In genomic region chr4:4347585-4347984, GRCh38 we compare ENCODE assay signal across 17 cellular contexts. TPM values are rescaled to one million over a fixed set of nuclear protein-coding genes. Genes with fewer than 3 reads are reported as not detected.
DNase-seq lines count a peak whose midpoint lies in the region; ATAC-seq and TF ChIP-seq lines count a peak whose summit lies in the region.
"Had no signal": no experiment of that assay in that cellular context is flagged by ENCODE, and none has a peak within 500 bp of the region (broad histone marks: within the 10 kb centered on the region; RNA-seq: fewer than 3 reads in every experiment).

No MANE protein-coding gene starts in this region.

- peaks cover 32% of the 10 kb centered on the region for H3K4me1 Mint-ChIP-seq in activated CD8-positive, alpha-beta T cell treated with anti-CD3 and anti-CD28 coated beads, Interleukin-2, amount 10 ng/mL, durations not matched to agents 7 days and 5 days (ENCODE audit: low read depth)
- H3K4me1 Mint-ChIP-seq in activated CD8-positive, alpha-beta T cell treated with anti-CD3 and anti-CD28 coated beads for 36 hours (ENCODE audit: low read depth), result peaks cover 27% of the 10 kb centered on the region
- peaks cover 25 to 38% (median 32%) of the 10 kb centered on the region in 3 donors for H3K4me1 Mint-ChIP-seq in T-cell
- H3K4me1 Mint-ChIP-seq in naive thymus-derived CD8-positive, alpha-beta T cell, result peaks cover 27 to 63% (median 45%) of the 10 kb centered on the region in 4 donors

- no peaks in the 10 kb centered on the region for H3K79me2 ChIP-seq in DND-41 (ENCODE audit: insufficient read depth, low read length)

- H2AFZ ChIP-seq in DND-41 (ENCODE audit: low read depth, low read length), result no peak overlapping the region

- peaks cover 13% of the 10 kb centered on the region for H3K9me3 ChIP-seq in DND-41 (ENCODE audit: insufficient read depth, low read length, severe bottlenecking)
- H3K9me3 ChIP-seq: Caco-2, SJCRH30 had no signal

- H3K4me3 Mint-ChIP-seq in activated CD8-positive, alpha-beta T cell treated with anti-CD3 and anti-CD28 coated beads, Interleukin-2, amount 10 ng/mL, durations not matched to agents 7 days and 5 days, result no peak overlapping the region
- no peak overlapping the region for H3K4me3 Mint-ChIP-seq in activated CD8-positive, alpha-beta T cell treated with anti-CD3 and anti-CD28 coated beads for 36 hours
- H3K4me3 Mint-ChIP-seq in T-cell, result peak overlapping the region in 1 of 3 donors; percentile 70
- H3K4me3 Mint-ChIP-seq in naive thymus-derived CD8-positive, alpha-beta T cell, result peak overlapping the region in 9 of 10 donors; percentile 1 to 82 (median 60)

- peaks cover 18% of the 10 kb centered on the region for H3K4me1 ChIP-seq in DND-41 (ENCODE audit: insufficient read depth, low read length)
- H3K4me1 ChIP-seq: Caco-2, SJCRH30 had no signal

- no peak for ATAC-seq in activated CD8-positive, alpha-beta T cell treated with anti-CD3 and anti-CD28 coated beads, Interleukin-2, amount 10 ng/mL, durations not matched to agents 7 days and 5 days
- ATAC-seq in activated CD8-positive, alpha-beta T cell treated with anti-CD3 and anti-CD28 coated beads for 36 hours, result no peak
- no peak for ATAC-seq in DND-41 (ENCODE audit: insufficient read depth, low read depth)
- no peak for ATAC-seq in T-cell (replicated peaks in 1 of 4)
- no peak for ATAC-seq in naive thymus-derived CD8-positive, alpha-beta T cell
- ATAC-seq: K562, PC-3 had no signal

- no peak overlapping the region for H3K4me2 ChIP-seq in DND-41 (ENCODE audit: insufficient read depth, low read length)

- CTCF ChIA-PET in activated CD8-positive, alpha-beta T cell treated with anti-CD3 and anti-CD28 coated beads, Interleukin-2, amount 10 ng/mL, durations not matched to agents 7 days and 5 days (lab: Charles Lee), result interaction anchor here (1.4 to 1.5 kb wide), 2 partner anchors 14 to 142 kb away, joined by 3 to 4 read pairs; no protein-coding TSS in a partner anchor
- CTCF ChIA-PET in activated CD8-positive, alpha-beta T cell treated with anti-CD3 and anti-CD28 coated beads for 36 hours (lab: Charles Lee), result interaction anchor here (1.1 kb wide), 1 partner anchor 12 kb away, joined by 4 read pairs; no protein-coding TSS in a partner anchor
- CTCF ChIA-PET in T-cell (lab: Charles Lee), result no interaction called here

- H3K36me3 Mint-ChIP-seq in activated CD8-positive, alpha-beta T cell treated with anti-CD3 and anti-CD28 coated beads, Interleukin-2, amount 10 ng/mL, durations not matched to agents 7 days and 5 days (ENCODE audit: low read depth), result peaks cover 35% of the 10 kb centered on the region
- H3K36me3 Mint-ChIP-seq in activated CD8-positive, alpha-beta T cell treated with anti-CD3 and anti-CD28 coated beads for 36 hours (ENCODE audit: low read depth), result no peaks in the 10 kb centered on the region
- H3K36me3 Mint-ChIP-seq in T-cell, result no peaks in the 10 kb centered on the region
- H3K36me3 Mint-ChIP-seq in naive thymus-derived CD8-positive, alpha-beta T cell, result peaks cover 0 to 25% (median 0%) of the 10 kb centered on the region in 3 donors

- H3K27me3 ChIP-seq in DND-41 (ENCODE audit: insufficient read depth, low read length, poor library complexity), result no peaks in the 10 kb centered on the region

- H4K20me1 ChIP-seq in DND-41 (ENCODE audit: insufficient read depth, low read length), result no peaks in the 10 kb centered on the region

- no peak for TF ChIP-seq CTCF in activated CD8-positive, alpha-beta T cell treated with anti-CD3 and anti-CD28 coated beads for 36 hours (IDR thresholded peaks at IDR 0.05)
- no peak for TF ChIP-seq CTCF in DND-41 (IDR thresholded peaks at IDR 0.05; ENCODE audit: borderline replicate concordance, extremely low read depth, low read length, poor library complexity, severe bottlenecking)

- H3K9ac ChIP-seq in DND-41 (ENCODE audit: low read depth, low read length), result no peak overlapping the region

- H3K27ac Mint-ChIP-seq in activated CD8-positive, alpha-beta T cell treated with anti-CD3 and anti-CD28 coated beads, Interleukin-2, amount 10 ng/mL, durations not matched to agents 7 days and 5 days, result peak overlapping the region; percentile 98
- H3K27ac Mint-ChIP-seq in activated CD8-positive, alpha-beta T cell treated with anti-CD3 and anti-CD28 coated beads for 36 hours, result no peak overlapping the region
- peak overlapping the region; percentile 16 to 89 for H3K27ac Mint-ChIP-seq in T-cell
- peak overlapping the region; percentile 59 to 99 (median 94) for H3K27ac Mint-ChIP-seq in naive thymus-derived CD8-positive, alpha-beta T cell

- intact Hi-C loops in activated CD8-positive, alpha-beta T cell treated with anti-CD3 and anti-CD28 coated beads for 36 hours (cut with micrococcal nuclease), result no loop called here

- H3K36me3 ChIP-seq in DND-41 (ENCODE audit: insufficient read depth, low read length), result no peaks in the 10 kb centered on the region
- H3K36me3 ChIP-seq: SJCRH30 had no signal

- peak overlapping the region; percentile 77 for H3K27ac ChIP-seq in DND-41 (ENCODE audit: low read length)
- H3K27ac ChIP-seq: RWPE1, SJCRH30 had no signal

- POLR2A ChIA-PET in activated CD8-positive, alpha-beta T cell treated with anti-CD3 and anti-CD28 coated beads, Interleukin-2, amount 10 ng/mL, durations not matched to agents 7 days and 5 days (lab: Charles Lee), result no interaction called here
- POLR2A ChIA-PET in activated CD8-positive, alpha-beta T cell treated with anti-CD3 and anti-CD28 coated beads for 36 hours (lab: Charles Lee), result no interaction called here
- POLR2A ChIA-PET in T-cell (lab: Charles Lee), result interaction anchor here in 1 of 2 donors (0.6 kb wide), 1 partner anchor 97 kb away, joined by 3 read pairs; no protein-coding TSS in a partner anchor
- POLR2A ChIA-PET in naive thymus-derived CD8-positive, alpha-beta T cell (lab: Charles Lee), result interaction anchor here (1.2 to 4.2 kb wide), 3 partner anchors 9 to 40 kb away, joined by 3 to 36 read pairs (median 4); no protein-coding TSS in a partner anchor

- H3K4me3 ChIP-seq in DND-41 (ENCODE audit: low read depth in 1 of 2, low read length in 2 of 2), result no peak overlapping the region
- H3K4me3 ChIP-seq: K562, SJCRH30 had no signal

- H3K9me3 Mint-ChIP-seq in activated CD8-positive, alpha-beta T cell treated with anti-CD3 and anti-CD28 coated beads, Interleukin-2, amount 10 ng/mL, durations not matched to agents 7 days and 5 days (ENCODE audit: insufficient read depth), result peaks cover 33% of the 10 kb centered on the region
- peaks cover 12% of the 10 kb centered on the region for H3K9me3 Mint-ChIP-seq in activated CD8-positive, alpha-beta T cell treated with anti-CD3 and anti-CD28 coated beads for 36 hours
- H3K9me3 Mint-ChIP-seq in T-cell, result peaks cover 0 to 4% (median 0%) of the 10 kb centered on the region in 3 donors
- peaks cover 0 to 22% (median 7%) of the 10 kb centered on the region in 9 donors for H3K9me3 Mint-ChIP-seq in naive thymus-derived CD8-positive, alpha-beta T cell

- DNase-seq in activated CD8-positive, alpha-beta T cell treated with anti-CD3 and anti-CD28 coated beads, Interleukin-2, amount 10 ng/mL, durations not matched to agents 7 days and 5 days, result no peak
- no peak for DNase-seq in activated CD8-positive, alpha-beta T cell treated with anti-CD3 and anti-CD28 coated beads for 36 hours
- DNase-seq in DND-41, result peak; percentile 10
- DNase-seq in T-cell, result no peak
- peak in 2 of 10 donors; percentile 3 to 10 for DNase-seq in naive thymus-derived CD8-positive, alpha-beta T cell
- DNase-seq in NCI-H2029 treated with DMSO at 0.1 percent for 48 hours (lab: John Stamatoyannopoulos, UW), result no peak
- DNase-seq in stimulated activated CD8-positive, alpha-beta memory T cell treated with anti-CD3 and anti-CD28 coated beads, Interleukin-4, amount 100 ng/mL, for 48 hours, result no peak
- DNase-seq in NOMO-1 (lab: John Stamatoyannopoulos, UW; ENCODE audit: unreplicated experiment in 2 of 2), result no peak
- DNase-seq: C1 segment of cervical spinal cord, Caco-2, NCI-H1694, NCI-H226, NCI-H526, PC-3, SJCRH30 had no signal

- no peaks in the 10 kb centered on the region for H3K27me3 Mint-ChIP-seq in activated CD8-positive, alpha-beta T cell treated with anti-CD3 and anti-CD28 coated beads, Interleukin-2, amount 10 ng/mL, durations not matched to agents 7 days and 5 days (ENCODE audit: low read depth)
- no peaks in the 10 kb centered on the region for H3K27me3 Mint-ChIP-seq in activated CD8-positive, alpha-beta T cell treated with anti-CD3 and anti-CD28 coated beads for 36 hours
- no peaks in the 10 kb centered on the region for H3K27me3 Mint-ChIP-seq in T-cell
- H3K27me3 Mint-ChIP-seq in naive thymus-derived CD8-positive, alpha-beta T cell, result no peaks in the 10 kb centered on the region

RNA-seq across cellular contexts. Expression of gene NSG1, which starts 39.3 kb away (rescaled TPM):
- total RNA-seq in activated CD8-positive, alpha-beta T cell treated with anti-CD3 and anti-CD28 coated beads, Interleukin-2, amount 10 ng/mL, durations not matched to agents 7 days and 5 days, result 10 to 100 TPM; 15.8 to 17.8 TPM
- total RNA-seq in activated CD8-positive, alpha-beta T cell treated with anti-CD3 and anti-CD28 coated beads for 36 hours, result 1 to 10 TPM; 5.6 to 6.6 TPM
- total RNA-seq in T-cell, result 10 to 100 TPM; 14.2 to 42.8 (median 19.2) TPM
- 10 to 100 TPM; 66.3 to 68.0 TPM for total RNA-seq in naive thymus-derived CD8-positive, alpha-beta T cell
- polyA plus RNA-seq in naive thymus-derived CD8-positive, alpha-beta T cell, result 10 to 100 TPM; 28.1 to 66.1 (median 30.1) TPM
- total RNA-seq: K562, PC-3, SJCRH30 had no signal
- polyA plus RNA-seq: K562 had no signal

RNA-seq across cellular contexts. Expression of gene ZBTB49, which starts 57.5 kb away (rescaled TPM):
- total RNA-seq in activated CD8-positive, alpha-beta T cell treated with anti-CD3 and anti-CD28 coated beads, Interleukin-2, amount 10 ng/mL, durations not matched to agents 7 days and 5 days, result 1 to 10 TPM; 5.2 to 6.4 TPM
- 1 to 10 TPM; 4.8 to 6.3 TPM for total RNA-seq in activated CD8-positive, alpha-beta T cell treated with anti-CD3 and anti-CD28 coated beads for 36 hours
- 10 to 100 TPM in 3 of 5 donors, 1 to 10 TPM in 2; 7.9 to 17.1 (median 11.4) TPM for total RNA-seq in T-cell
- 10 to 100 TPM; 12.0 to 13.1 TPM for total RNA-seq in naive thymus-derived CD8-positive, alpha-beta T cell
- 1 to 10 TPM; 3.2 to 4.5 (median 3.9) TPM for polyA plus RNA-seq in naive thymus-derived CD8-positive, alpha-beta T cell

RNA-seq across cellular contexts. Expression of gene LYAR, which starts 57.6 kb away (rescaled TPM):
- total RNA-seq in activated CD8-positive, alpha-beta T cell treated with anti-CD3 and anti-CD28 coated beads, Interleukin-2, amount 10 ng/mL, durations not matched to agents 7 days and 5 days, result 10 to 100 TPM; 37.7 to 37.9 TPM
- total RNA-seq in activated CD8-positive, alpha-beta T cell treated with anti-CD3 and anti-CD28 coated beads for 36 hours, result 10 to 100 TPM; 69.4 to 78.4 TPM
- total RNA-seq in T-cell, result 10 to 100 TPM; 21.0 to 46.3 (median 31.7) TPM
- total RNA-seq in naive thymus-derived CD8-positive, alpha-beta T cell, result 10 to 100 TPM; 35.7 to 36.6 TPM
- 10 to 100 TPM; 32.2 to 65.8 (median 35.6) TPM for polyA plus RNA-seq in naive thymus-derived CD8-positive, alpha-beta T cell

Comparison
In these comparisons a context has a peak if more than half of its experiments do, and no peak if none do; other contexts are left out.
1. H3K4me3 Mint-ChIP-seq: peak in naive thymus-derived CD8-positive, alpha-beta T cell (9 of 10); none in activated CD8-positive, alpha-beta T cell treated with anti-CD3 and anti-CD28 coated beads, Interleukin-2, amount 10 ng/mL, durations not matched to agents 7 days and 5 days (single experiment) and activated CD8-positive, alpha-beta T cell treated with anti-CD3 and anti-CD28 coated beads for 36 hours (single experiment).
2. CTCF ChIA-PET loops: an anchor here in activated CD8-positive, alpha-beta T cell treated with anti-CD3 and anti-CD28 coated beads, Interleukin-2, amount 10 ng/mL, durations not matched to agents 7 days and 5 days (1.4 to 1.5 kb wide) and activated CD8-positive, alpha-beta T cell treated with anti-CD3 and anti-CD28 coated beads for 36 hours (1.1 kb wide); none called in T-cell.